In the genomic region with DNA sequence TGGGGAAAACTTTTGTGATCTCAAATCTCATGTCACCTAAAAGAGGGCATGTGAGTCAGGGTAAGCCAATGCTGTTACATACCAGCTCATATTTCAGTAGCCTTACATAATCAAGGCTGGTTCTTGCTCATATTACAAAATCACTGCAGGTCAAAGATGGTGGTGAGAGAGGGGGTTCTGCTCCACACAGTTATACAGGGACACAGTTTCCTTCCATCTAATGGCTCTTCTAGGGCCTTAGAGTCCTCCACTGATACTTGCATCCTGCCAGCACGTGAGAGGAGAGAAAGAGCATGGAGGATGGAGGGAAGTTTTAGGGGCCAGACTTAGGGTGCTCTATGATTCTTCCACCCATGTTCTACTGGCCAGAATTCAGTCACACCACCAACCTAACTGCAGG, we compare ENCODE assay signal across 18 cellular contexts.
DNase-seq lines count a peak whose midpoint lies in the region; ATAC-seq, FAIRE-seq and TF ChIP-seq lines count a peak whose summit lies in the region.
"Had no signal": no experiment of that assay in that cellular context is flagged by ENCODE, and none has a peak within 500 bp of the region (broad histone marks: within the 10 kb centered on the region; RNA-seq: fewer than 3 reads in every experiment).

No MANE protein-coding gene starts in this region.

- 0% methylated on average over 1 of the region's 1 CpG for WGBS in HepG2 (ENCODE audit: low lambda C conversion rate)
- WGBS in right lobe of liver (ENCODE audit: insufficient coverage, low coverage, low lambda C conversion rate, missing lambda C conversion rate), result 33% methylated on average over 1 of the region's 1 CpG

- TF ChIP-seq CTCF in HepG2 (CRISPR knock-in tag; IDR thresholded peaks at IDR 0.05), result no peak
- no peak for TF ChIP-seq CTCF in right lobe of liver (IDR thresholded peaks at IDR 0.05)
- no peak for TF ChIP-seq CTCF in foreskin fibroblast (IDR thresholded peaks at IDR 0.05; ENCODE audit: low read depth, low read length)
- TF ChIP-seq CTCF in dorsolateral prefrontal cortex (IDR thresholded peaks at IDR 0.05 in 54 of 56, conservative IDR thresholded peaks at IDR 0.05 in 2 of 56; ENCODE audit: low read depth in 1 of 56, partially characterized antibody in 56 of 56), result no peak

- DNase-seq in HepG2 (ENCODE audit: low spot score), result no peak
- no peak for DNase-seq in right lobe of liver
- peak; percentile 39 for DNase-seq in adipocyte (ENCODE audit: low read depth)
- peak; percentile 51 to 75 for DNase-seq in foreskin fibroblast
- peak; percentile 43 for DNase-seq in urothelium cell line (ENCODE audit: low spot score)
- no peak for DNase-seq in posterior vena cava (ENCODE audit: low spot score)
- no peak for DNase-seq in dorsolateral prefrontal cortex
- DNase-seq: ACHN; amniotic stem cell; hypothalamus; left cardiac atrium; NCI-H1105; stimulated activated naive CD8-positive, alpha-beta T cell treated with anti-CD3 and anti-CD28 coated beads, Interleukin-15, amount 100 ng/mL, for 72 hours; uterus had no signal

- TF ChIP-seq POLR2A in HepG2 (IDR thresholded peaks at IDR 0.05; ENCODE audit: insufficient read depth in 1 of 2, low read depth in 2 of 2, low read length in 2 of 2), result no peak
- TF ChIP-seq POLR2A in right lobe of liver (IDR thresholded peaks at IDR 0.05), result no peak

- H3K27me3 ChIP-seq in HepG2 (ENCODE audit: control insufficient read depth in 1 of 2, insufficient read depth in 2 of 2, low read length in 2 of 2) (no peaks in the 10 kb centered on the region; a peak in 1 of 5 replicates), right lobe of liver (no peaks in the 10 kb centered on the region), adipocyte (replicated peaks; ENCODE audit: control insufficient read depth, insufficient read depth, low read length) (no peaks in the 10 kb centered on the region), dorsolateral prefrontal cortex (peaks cover 0 to 6% (median 0%) of the 10 kb centered on the region in 45 donors)
- H3K27me3 ChIP-seq: SJSA1, uterus had no signal

- H3K9ac ChIP-seq in HepG2 (ENCODE audit: insufficient read depth, low read depth, low read length), result no peak overlapping the region
- no peak overlapping the region for H3K9ac ChIP-seq in adipocyte (ENCODE audit: low read length)

- ATAC-seq in HepG2 (no peak), right lobe of liver (no peak), GM21515 (IDR thresholded peaks at IDR 0.05; ENCODE audit: unreplicated experiment) (no peak)
- ATAC-seq: stimulated activated naive CD8-positive, alpha-beta T cell treated with anti-CD3 and anti-CD28 coated beads, Interleukin-15, amount 100 ng/mL, for 72 hours had no signal

- no peak overlapping the region for H2AFZ ChIP-seq in HepG2 (ENCODE audit: low read length)

- no peak overlapping the region for H3K27ac ChIP-seq in HepG2 (ENCODE audit: extremely low read length, insufficient read depth, low read length)
- no peak overlapping the region for H3K27ac ChIP-seq in right lobe of liver
- H3K27ac ChIP-seq in dorsolateral prefrontal cortex, result no peak overlapping the region
- H3K27ac ChIP-seq: SJSA1, uterus had no signal

- H3K4me2 ChIP-seq in HepG2 (ENCODE audit: low read depth, low read length), result no peak overlapping the region

- H3K79me2 ChIP-seq in HepG2 (ENCODE audit: insufficient read depth, low read length), result no peaks in the 10 kb centered on the region

- H3K36me3 ChIP-seq in HepG2 (replicated peaks in 1 of 2; ENCODE audit: control insufficient read depth in 1 of 2, insufficient read depth in 2 of 2, low read length in 2 of 2) (no peaks in the 10 kb centered on the region), right lobe of liver (no peaks in the 10 kb centered on the region), adipocyte (ENCODE audit: control insufficient read depth, insufficient read depth, low read length, severe bottlenecking) (no peaks in the 10 kb centered on the region)
- H3K36me3 ChIP-seq: SJSA1, uterus had no signal

- intact Hi-C loops in HepG2 (cut with micrococcal nuclease; ENCODE audit: unreplicated experiment) (no loop called here), right lobe of liver (cut with DNase I) (no loop called here), posterior vena cava (cut with DNase I) (no loop called here), dorsolateral prefrontal cortex (cut with DNase I) (no loop called here)

- POLR2A ChIA-PET in HepG2 (lab: Yijun Ruan, JAX), result no interaction called here

- H3K4me1 ChIP-seq in HepG2 (ENCODE audit: insufficient read depth, low read length) (no peaks in the 10 kb centered on the region), right lobe of liver (no peaks in the 10 kb centered on the region), adipocyte (ENCODE audit: control insufficient read depth, insufficient read depth, low read length) (peaks cover 18% of the 10 kb centered on the region)
- H3K4me1 ChIP-seq: uterus had no signal

- FAIRE-seq in HepG2 (lab: Jason Lieb, UNC) (no peak), urothelium cell line (lab: Jason Lieb, UNC) (no peak)
- FAIRE-seq: colon, GM12891 had no signal

- no peaks in the 10 kb centered on the region for H3K9me3 ChIP-seq in HepG2 (ENCODE audit: low read length)
- no peaks in the 10 kb centered on the region for H3K9me3 ChIP-seq in right lobe of liver
- no peaks in the 10 kb centered on the region for H3K9me3 ChIP-seq in adipocyte (ENCODE audit: control insufficient read depth, low read length)
- H3K9me3 ChIP-seq: SJSA1, uterus had no signal

- H3K4me3 ChIP-seq in HepG2 (replicated peaks in 1 of 3; ENCODE audit: insufficient read depth in 1 of 3, low read depth in 2 of 3, low read length in 3 of 3) (no peak overlapping the region), right lobe of liver (no peak overlapping the region), adipocyte (ENCODE audit: low read length) (no peak overlapping the region), foreskin fibroblast (ENCODE audit: low read depth in 1 of 2, low read length in 2 of 2) (no peak overlapping the region), dorsolateral prefrontal cortex (no peak overlapping the region)
- H3K4me3 ChIP-seq: SJSA1, uterus had no signal

- CTCF ChIA-PET in HepG2 (lab: Yijun Ruan, JAX; ENCODE audit: low intra/inter-chr PET ratio, low total read pairs), result no interaction called here

- in situ Hi-C loops in HepG2 (cut with HindIII; ENCODE audit: extremely low pct_ligation_motif_present, low pct_unique_long_range_greater_than_20kb), result no loop called here

- BruUV-seq in HepG2 (replicated peaks; lab: Mats Ljungman, UMichigan), result no TSS peak

- no peak for TF ChIP-seq RAD21 in HepG2 (CRISPR knock-in tag; IDR thresholded peaks at IDR 0.05)

- TF ChIP-seq EP300 in HepG2 (IDR thresholded peaks at IDR 0.05; ENCODE audit: low read depth in 2 of 2, low read length in 2 of 2) (no peak), HepG2 (CRISPR knock-in tag; IDR thresholded peaks at IDR 0.05; ENCODE audit: borderline replicate concordance) (no peak)

- no peaks in the 10 kb centered on the region for H4K20me1 ChIP-seq in HepG2 (ENCODE audit: insufficient read depth, low read length)

TF ChIP-seq in HepG2, 621 proteins besides CTCF, POLR2A, EP300 and RAD21:
- TF ChIP-seq GPN1 (CRISPR knock-in tag; IDR thresholded peaks at IDR 0.05; ENCODE audit: borderline replicate concordance), result no peak
- TF ChIP-seq CEBPB (IDR thresholded peaks at IDR 0.05; ENCODE audit: borderline replicate concordance, low read depth, low read length), result 0 out of 2 replicates have a peak, but pooled peaks have one; percentile 9
- peak; percentile 79 for TF ChIP-seq SIX4 (CRISPR knock-in tag; IDR thresholded peaks at IDR 0.05)

Comparison
In these comparisons a context has a peak if more than half of its experiments do, and no peak if none do; other contexts are left out.
1. DNase-seq: peak in adipocyte (single experiment), foreskin fibroblast (2 of 2) and urothelium cell line (single experiment); none in HepG2 (single experiment), right lobe of liver (0 of 3), posterior vena cava (single experiment) and dorsolateral prefrontal cortex (0 of 10).